ENCODE assay signal across 30 cellular contexts in genomic region chr3:16417945-16418739, GRCh38.
DNase-seq lines count a peak whose midpoint lies in the region; ATAC-seq and TF ChIP-seq lines count a peak whose summit lies in the region.
"Had no signal": no experiment of that assay in that cellular context is flagged by ENCODE, and none has a peak within 500 bp of the region (broad histone marks: within the 10 kb centered on the region; RNA-seq: fewer than 3 reads in every experiment).

No MANE protein-coding gene starts in this region.

- H3K4me2 ChIP-seq in SU-DHL-6 (ENCODE audit: low read depth, low read length, poor library complexity, severe bottlenecking), result no peak overlapping the region
- H3K4me2 ChIP-seq: KMS-11 had no signal

- H3K9me2 ChIP-seq in SU-DHL-6 (replicated peaks; ENCODE audit: insufficient read depth, low read length), result no peaks in the 10 kb centered on the region

- ATAC-seq in heart right ventricle (peak in 5 of 8 donors; percentile 30 to 60 (median 41)), sciatic nerve (peak; percentile 47), HG03095 (IDR thresholded peaks at IDR 0.05; ENCODE audit: unreplicated experiment) (no peak), GM21528 (IDR thresholded peaks at IDR 0.05; ENCODE audit: low FRiP score, unreplicated experiment) (no peak)
- ATAC-seq: effector memory CD8-positive, alpha-beta T cell; left colon had no signal

- H3K36me3 Mint-ChIP-seq in CD4-positive, alpha-beta memory T cell, result peaks cover 7 to 21% of the 10 kb centered on the region in 2 donors
- H3K36me3 Mint-ChIP-seq: brain had no signal

- 65 to 67% methylated on average over 5 of the region's 5 CpGs for WGBS in heart right ventricle, 2 donors

- TF ChIP-seq CTCF in heart right ventricle (IDR thresholded peaks at IDR 0.05) (no peak), right atrium auricular region (IDR thresholded peaks at IDR 0.05) (no peak), SU-DHL-6 (IDR thresholded peaks at IDR 0.05; ENCODE audit: insufficient read depth, low read length, poor library complexity, severe bottlenecking) (no peak)

- H3K36me3 ChIP-seq in heart right ventricle (peaks cover 0 to 2% (median 0%) of the 10 kb centered on the region in 9 donors), right atrium auricular region (no peaks in the 10 kb centered on the region), SU-DHL-6 (ENCODE audit: low read length) (peaks cover 33% of the 10 kb centered on the region)
- H3K36me3 ChIP-seq in CD4-positive, alpha-beta memory T cell (ENCODE audit: insufficient read depth, low read length), result no peaks in the 10 kb centered on the region
- H3K36me3 ChIP-seq: prostate gland had no signal

- POLR2A ChIA-PET in CD4-positive, alpha-beta memory T cell (lab: Charles Lee; ENCODE audit: partially characterized antibody), result no interaction called here

- H3K27ac ChIP-seq in heart right ventricle (peak overlapping the region in 8 of 10 donors; percentile 32 to 74 (median 46)), right atrium auricular region (no peak overlapping the region), SU-DHL-6 (ENCODE audit: low read depth, low read length) (peak overlapping the region; percentile 43; the same call in 1 of the 2 replicates)
- H3K27ac ChIP-seq in CD4-positive, alpha-beta memory T cell (ENCODE audit: low read depth, low read length), result no peak overlapping the region
- H3K27ac ChIP-seq: HL-60, KMS-11, prostate gland, RWPE1 had no signal

- no peak overlapping the region for H3K9ac ChIP-seq in SU-DHL-6 (ENCODE audit: low read length)
- H3K9ac ChIP-seq: KMS-11 had no signal

- H3K4me1 ChIP-seq in heart right ventricle (peaks cover 2 to 69% (median 43%) of the 10 kb centered on the region in 9 donors), right atrium auricular region (peaks cover 0 to 26% of the 10 kb centered on the region in 2 donors)
- no peaks in the 10 kb centered on the region for H3K4me1 ChIP-seq in CD4-positive, alpha-beta memory T cell (ENCODE audit: insufficient read depth, low read length)
- H3K4me1 ChIP-seq: prostate gland had no signal

- intact Hi-C loops in heart right ventricle (cut with DNase I) (no loop called here), sciatic nerve (cut with DNase I) (no loop called here)
- intact Hi-C loops in CD4-positive, alpha-beta memory T cell (cut with micrococcal nuclease), result no loop called here

- CTCF ChIA-PET in CD4-positive, alpha-beta memory T cell (lab: Charles Lee; ENCODE audit: partially characterized antibody), result no interaction called here

- no peak overlapping the region for H3K4me3 ChIP-seq in heart right ventricle
- no peak overlapping the region for H3K4me3 ChIP-seq in right atrium auricular region
- no peak overlapping the region for H3K4me3 ChIP-seq in SU-DHL-6 (ENCODE audit: insufficient read depth, low read length, poor library complexity, severe bottlenecking)
- H3K4me3 ChIP-seq in CD4-positive, alpha-beta memory T cell (ENCODE audit: low read length in 2 of 2), result no peak overlapping the region
- H3K4me3 ChIP-seq: prostate gland had no signal

- H3F3A ChIP-seq in SU-DHL-6 (ENCODE audit: insufficient read depth), result peaks cover 28% of the 10 kb centered on the region; the same call in 1 of the 2 replicates

- H3K27me3 Mint-ChIP-seq in CD4-positive, alpha-beta memory T cell, result no peaks in the 10 kb centered on the region
- H3K27me3 Mint-ChIP-seq: activated CD4-positive, alpha-beta memory T cell treated with anti-CD3 and anti-CD28 coated beads, Interleukin-2, amount 10 ng/mL, durations not matched to agents 7 days and 5 days; activated naive CD4-positive, alpha-beta T cell treated with anti-CD3 and anti-CD28 coated beads, Interleukin-2, amount 10 ng/mL, durations not matched to agents 7 days and 5 days; effector memory CD8-positive, alpha-beta T cell had no signal

- no peak overlapping the region for H2AFZ ChIP-seq in SU-DHL-6 (ENCODE audit: low read depth, low read length, severe bottlenecking)

- no peaks in the 10 kb centered on the region for H4K20me1 ChIP-seq in SU-DHL-6 (ENCODE audit: low read depth, low read length)

- H3K79me2 ChIP-seq in SU-DHL-6 (ENCODE audit: insufficient read depth, low read length), result peaks cover 99% of the 10 kb centered on the region

- H3K4me3 Mint-ChIP-seq in CD4-positive, alpha-beta memory T cell, result no peak overlapping the region
- H3K4me3 Mint-ChIP-seq: activated CD4-positive, alpha-beta memory T cell treated with anti-CD3 and anti-CD28 coated beads, Interleukin-2, amount 10 ng/mL, durations not matched to agents 7 days and 5 days; activated naive CD4-positive, alpha-beta T cell treated with anti-CD3 and anti-CD28 coated beads, Interleukin-2, amount 10 ng/mL, durations not matched to agents 7 days and 5 days; effector memory CD8-positive, alpha-beta T cell; T-helper 1 cell treated with Interleukin-12 subunit alpha and Interleukin-12 subunit beta and Interleukin-4 antibody, amounts not matched to agents 30 μg/mL and 1 μg/mL, for 36 hours had no signal

- DNase-seq in heart right ventricle, result no peak
- no peak for DNase-seq in right atrium auricular region (ENCODE audit: low spot score)
- DNase-seq in sciatic nerve (ENCODE audit: low spot score), result no peak
- DNase-seq in NCI-H1092 (lab: John Stamatoyannopoulos, UW), result no peak
- DNase-seq in CD4-positive, alpha-beta memory T cell, result no peak
- DNase-seq: 8988T; activated CD4-positive, alpha-beta memory T cell treated with anti-CD3 and anti-CD28 coated beads, Interleukin-2, amount 10 ng/mL, durations not matched to agents 7 days and 5 days; activated CD4-positive, CD25-positive, alpha-beta regulatory T cell treated with anti-CD3 and anti-CD28 coated beads, Interleukin-2, amount 50 U/mL, for 72 hours; activated CD8-positive, alpha-beta memory T cell treated with anti-CD3 and anti-CD28 coated beads, Interleukin-2, amount 50 U/mL, for 48 hours; activated naive CD4-positive, alpha-beta T cell treated with anti-CD3 and anti-CD28 coated beads, Interleukin-2, amount 10 ng/mL, durations not matched to agents 7 days and 5 days; effector memory CD8-positive, alpha-beta T cell; foreskin melanocyte; HCEC 1CT; hippocampal formation; left colon; mesendoderm; NCI-H1436 treated with DMSO at 0.1 percent for 48 hours; NCI-H446; NCI-H774; stimulated activated CD4-positive, alpha-beta T cell treated with anti-CD3 and anti-CD28 coated beads, Interleukin-1b, Interleukin-23, amount 100 ng/mL, for 48 hours; stimulated activated CD8-positive, alpha-beta memory T cell treated with anti-CD3 and anti-CD28 coated beads, Interleukin-4, amount 100 ng/mL, for 48 hours had no signal

- no peaks in the 10 kb centered on the region for H3K9me3 Mint-ChIP-seq in CD4-positive, alpha-beta memory T cell
- H3K9me3 Mint-ChIP-seq: activated CD4-positive, alpha-beta memory T cell treated with anti-CD3 and anti-CD28 coated beads, Interleukin-2, amount 10 ng/mL, durations not matched to agents 7 days and 5 days; activated naive CD4-positive, alpha-beta T cell treated with anti-CD3 and anti-CD28 coated beads, Interleukin-2, amount 10 ng/mL, durations not matched to agents 7 days and 5 days; brain; effector memory CD8-positive, alpha-beta T cell; T-helper 1 cell treated with Interleukin-12 subunit alpha and Interleukin-12 subunit beta and Interleukin-4 antibody, amounts not matched to agents 30 μg/mL and 1 μg/mL, for 36 hours had no signal

- H3K27me3 ChIP-seq in heart right ventricle (no peaks in the 10 kb centered on the region), right atrium auricular region (no peaks in the 10 kb centered on the region), SU-DHL-6 (ENCODE audit: low read length) (no peaks in the 10 kb centered on the region)
- H3K27me3 ChIP-seq in CD4-positive, alpha-beta memory T cell (ENCODE audit: insufficient read depth, low read length), result no peaks in the 10 kb centered on the region

- no peak overlapping the region for H3K27ac Mint-ChIP-seq in CD4-positive, alpha-beta memory T cell
- H3K27ac Mint-ChIP-seq: activated CD4-positive, alpha-beta memory T cell treated with anti-CD3 and anti-CD28 coated beads, Interleukin-2, amount 10 ng/mL, durations not matched to agents 7 days and 5 days; activated naive CD4-positive, alpha-beta T cell treated with anti-CD3 and anti-CD28 coated beads, Interleukin-2, amount 10 ng/mL, durations not matched to agents 7 days and 5 days; T-helper 1 cell treated with Interleukin-12 subunit alpha and Interleukin-12 subunit beta and Interleukin-4 antibody, amounts not matched to agents 30 μg/mL and 1 μg/mL, for 36 hours had no signal

- H3K9me3 ChIP-seq in heart right ventricle (no peaks in the 10 kb centered on the region), right atrium auricular region (no peaks in the 10 kb centered on the region), SU-DHL-6 (ENCODE audit: insufficient read depth, low read length) (no peaks in the 10 kb centered on the region)
- H3K9me3 ChIP-seq in CD4-positive, alpha-beta memory T cell (ENCODE audit: control insufficient read depth in 1 of 2, low read length in 2 of 2), result no peaks in the 10 kb centered on the region
- H3K9me3 ChIP-seq: prostate gland had no signal

- H3K4me1 Mint-ChIP-seq in CD4-positive, alpha-beta memory T cell, result peaks cover 19 to 44% (median 39%) of the 10 kb centered on the region in 4 donors

Comparison
In these comparisons a context has a peak if more than half of its experiments do, and no peak if none do; other contexts are left out.
1. H3K27ac ChIP-seq: peak in heart right ventricle (8 of 10) and SU-DHL-6 (single experiment); none in right atrium auricular region (0 of 2) and CD4-positive, alpha-beta memory T cell (single experiment).
2. ATAC-seq: peak in heart right ventricle (5 of 8) and sciatic nerve (single experiment); none in HG03095 (single experiment) and GM21528 (single experiment).